Comparison of ENCODE assay signal across 1 cellular context in the genomic region with DNA sequence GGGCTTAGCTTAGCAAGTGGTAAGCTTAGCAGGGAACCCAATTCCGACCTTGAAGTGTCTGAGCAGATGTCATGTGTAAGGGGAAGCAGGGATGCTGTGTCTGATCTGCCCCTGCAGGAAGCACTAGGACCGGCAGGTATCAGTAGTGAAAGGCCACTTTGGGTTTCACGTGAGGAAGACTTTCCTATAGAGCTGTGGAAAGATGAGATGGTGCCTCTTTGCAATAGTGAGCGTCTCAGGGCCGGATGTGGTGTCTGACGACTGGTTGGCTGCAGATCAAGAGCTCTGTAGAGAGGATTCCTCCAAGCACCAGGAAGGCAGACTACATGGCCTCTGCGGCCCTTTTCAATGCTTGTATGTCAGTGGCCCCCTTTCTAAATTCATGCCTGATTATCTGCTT.
TF ChIP-seq lines count a peak whose summit lies in the region.

No MANE protein-coding gene starts in this region.

TF ChIP-seq in GM23338, 12 proteins besides CTCF, POLR2A, EP300 and RAD21 (continued from another document):
- TF ChIP-seq, protein P1, sequence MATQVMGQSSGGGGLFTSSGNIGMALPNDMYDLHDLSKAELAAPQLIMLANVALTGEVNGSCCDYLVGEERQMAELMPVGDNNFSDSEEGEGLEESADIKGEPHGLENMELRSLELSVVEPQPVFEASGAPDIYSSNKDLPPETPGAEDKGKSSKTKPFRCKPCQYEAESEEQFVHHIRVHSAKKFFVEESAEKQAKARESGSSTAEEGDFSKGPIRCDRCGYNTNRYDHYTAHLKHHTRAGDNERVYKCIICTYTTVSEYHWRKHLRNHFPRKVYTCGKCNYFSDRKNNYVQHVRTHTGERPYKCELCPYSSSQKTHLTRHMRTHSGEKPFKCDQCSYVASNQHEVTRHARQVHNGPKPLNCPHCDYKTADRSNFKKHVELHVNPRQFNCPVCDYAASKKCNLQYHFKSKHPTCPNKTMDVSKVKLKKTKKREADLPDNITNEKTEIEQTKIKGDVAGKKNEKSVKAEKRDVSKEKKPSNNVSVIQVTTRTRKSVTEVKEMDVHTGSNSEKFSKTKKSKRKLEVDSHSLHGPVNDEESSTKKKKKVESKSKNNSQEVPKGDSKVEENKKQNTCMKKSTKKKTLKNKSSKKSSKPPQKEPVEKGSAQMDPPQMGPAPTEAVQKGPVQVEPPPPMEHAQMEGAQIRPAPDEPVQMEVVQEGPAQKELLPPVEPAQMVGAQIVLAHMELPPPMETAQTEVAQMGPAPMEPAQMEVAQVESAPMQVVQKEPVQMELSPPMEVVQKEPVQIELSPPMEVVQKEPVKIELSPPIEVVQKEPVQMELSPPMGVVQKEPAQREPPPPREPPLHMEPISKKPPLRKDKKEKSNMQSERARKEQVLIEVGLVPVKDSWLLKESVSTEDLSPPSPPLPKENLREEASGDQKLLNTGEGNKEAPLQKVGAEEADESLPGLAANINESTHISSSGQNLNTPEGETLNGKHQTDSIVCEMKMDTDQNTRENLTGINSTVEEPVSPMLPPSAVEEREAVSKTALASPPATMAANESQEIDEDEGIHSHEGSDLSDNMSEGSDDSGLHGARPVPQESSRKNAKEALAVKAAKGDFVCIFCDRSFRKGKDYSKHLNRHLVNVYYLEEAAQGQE (IDR thresholded peaks at IDR 0.05; ENCODE audit: unreplicated experiment) = no peak
- TF ChIP-seq, protein P2, sequence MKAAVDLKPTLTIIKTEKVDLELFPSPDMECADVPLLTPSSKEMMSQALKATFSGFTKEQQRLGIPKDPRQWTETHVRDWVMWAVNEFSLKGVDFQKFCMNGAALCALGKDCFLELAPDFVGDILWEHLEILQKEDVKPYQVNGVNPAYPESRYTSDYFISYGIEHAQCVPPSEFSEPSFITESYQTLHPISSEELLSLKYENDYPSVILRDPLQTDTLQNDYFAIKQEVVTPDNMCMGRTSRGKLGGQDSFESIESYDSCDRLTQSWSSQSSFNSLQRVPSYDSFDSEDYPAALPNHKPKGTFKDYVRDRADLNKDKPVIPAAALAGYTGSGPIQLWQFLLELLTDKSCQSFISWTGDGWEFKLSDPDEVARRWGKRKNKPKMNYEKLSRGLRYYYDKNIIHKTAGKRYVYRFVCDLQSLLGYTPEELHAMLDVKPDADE (IDR thresholded peaks at IDR 0.05) = no peak
